In genomic region chr16:636206-637080, GRCh38 we compare ENCODE assay signal across 1 cellular context.
TF ChIP-seq lines count a peak whose summit lies in the region.

Gene METTL26 (minus strand): TSS chr16:636305. CDS start chr16:636290, 15 bp downstream.

TF ChIP-seq in HepG2, 621 proteins besides CTCF, POLR2A, EP300 and RAD21 (continued from another document and continues in another):
- 0 out of 2 replicates have a peak, but pooled peaks have one; percentile 41 for TF ChIP-seq FOXO4 (CRISPR knock-in tag; conservative IDR thresholded peaks at IDR 0.05)
- TF ChIP-seq ONECUT2 (CRISPR knock-in tag; IDR thresholded peaks at IDR 0.05): no peak
- peak; percentile 32; the same call in 1 of the 2 replicates for TF ChIP-seq CSRNP1 (CRISPR knock-in tag; IDR thresholded peaks at IDR 0.05)
- no peak for TF ChIP-seq STAG1 (CRISPR knock-in tag; IDR thresholded peaks at IDR 0.05)
- TF ChIP-seq ZFP36L1 (CRISPR knock-in tag; IDR thresholded peaks at IDR 0.05): peak; percentile 13; the same call in 1 of the 2 replicates
- TF ChIP-seq MXI1 (IDR thresholded peaks at IDR 0.05; ENCODE audit: borderline replicate concordance, low read depth, low read length): peak; percentile 96
- TF ChIP-seq RNF2 (conservative IDR thresholded peaks at IDR 0.05; ENCODE audit: low read depth): peak; percentile 85; the same call in 1 of the 2 replicates
- TF ChIP-seq ZNF510 (CRISPR knock-in tag; IDR thresholded peaks at IDR 0.05; ENCODE audit: low read depth): 0 out of 2 replicates have a peak, but pooled peaks have one; percentile 40
- TF ChIP-seq GABPA (IDR thresholded peaks at IDR 0.05; ENCODE audit: low read depth, low read length): peak; percentile 54; the same call in 1 of the 2 replicates
- TF ChIP-seq GABPA (CRISPR knock-in tag; IDR thresholded peaks at IDR 0.05; ENCODE audit: low read depth): peak; percentile 78
- TF ChIP-seq STAT6 (CRISPR knock-in tag; IDR thresholded peaks at IDR 0.05; ENCODE audit: borderline replicate concordance): 0 out of 2 replicates have a peak, but pooled peaks have one; percentile 51
- TF ChIP-seq DRAP1 (CRISPR knock-in tag; IDR thresholded peaks at IDR 0.05): peak; percentile 82
- TF ChIP-seq RBM22 (optimal IDR thresholded peaks at IDR 0.05; ENCODE audit: low read length): peak; percentile 79
- TF ChIP-seq GPN1 (CRISPR knock-in tag; IDR thresholded peaks at IDR 0.05; ENCODE audit: borderline replicate concordance): no peak
- TF ChIP-seq ZNF775 (CRISPR knock-in tag; IDR thresholded peaks at IDR 0.05; ENCODE audit: borderline replicate concordance): peak; percentile 27; the same call in 1 of the 2 replicates
- peak; percentile 87 for TF ChIP-seq RBFOX2 (IDR thresholded peaks at IDR 0.05; ENCODE audit: low read depth, low read length)
- TF ChIP-seq ZMYM2 (CRISPR knock-in tag; IDR thresholded peaks at IDR 0.05): no peak; the same call in none of the 2 replicates
- TF ChIP-seq ZNF646 (CRISPR knock-in tag; IDR thresholded peaks at IDR 0.05): peak; percentile 12; the same call in 1 of the 2 replicates
- peak; percentile 99 for TF ChIP-seq HINFP (CRISPR knock-in tag; IDR thresholded peaks at IDR 0.05; ENCODE audit: low read depth)
- TF ChIP-seq KLF9 (CRISPR knock-in tag; IDR thresholded peaks at IDR 0.05; ENCODE audit: low read depth): 0 out of 2 replicates have a peak, but pooled peaks have one; percentile 18
- TF ChIP-seq ZNF18 (CRISPR knock-in tag; IDR thresholded peaks at IDR 0.05; ENCODE audit: insufficient replicate concordance): peak; percentile 64
- 0 out of 2 replicates have a peak, but pooled peaks have one; percentile 53 for TF ChIP-seq ZNF780A (CRISPR knock-in tag; IDR thresholded peaks at IDR 0.05)
- TF ChIP-seq ZNF580 (CRISPR knock-in tag; IDR thresholded peaks at IDR 0.05; ENCODE audit: borderline replicate concordance, low read depth): peak; percentile 23; the same call in 1 of the 2 replicates
- peak; percentile 53; the same call in 1 of the 2 replicates for TF ChIP-seq ZNF281 (CRISPR knock-in tag; IDR thresholded peaks at IDR 0.05; ENCODE audit: borderline replicate concordance)
- TF ChIP-seq ZNF3 (CRISPR knock-in tag; IDR thresholded peaks at IDR 0.05): no peak
- TF ChIP-seq ZNF816 (CRISPR knock-in tag; IDR thresholded peaks at IDR 0.05; ENCODE audit: borderline replicate concordance): 0 out of 2 replicates have a peak, but pooled peaks have one; percentile 78
